30 cellular contexts compared by ENCODE assay signal in the genomic region with DNA sequence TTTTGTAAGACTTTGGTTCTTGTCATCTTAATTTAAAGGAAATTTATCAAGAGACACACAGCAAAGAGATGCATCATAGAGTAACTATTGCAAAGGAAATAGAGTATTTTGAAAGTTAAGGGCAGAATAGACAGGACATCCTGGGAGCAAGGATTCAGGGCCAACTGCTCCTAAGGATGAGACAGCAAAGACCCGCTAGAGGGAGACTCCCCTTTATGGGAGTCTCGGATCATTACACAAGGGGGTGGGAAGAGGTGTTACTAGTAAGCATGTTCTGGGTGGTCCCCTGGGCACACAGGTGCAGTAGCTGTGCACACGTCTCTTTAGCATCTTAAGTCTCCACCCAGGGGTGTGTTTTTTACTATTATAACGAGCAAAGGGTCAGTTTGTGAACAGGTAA. TPM values are rescaled to one million over a fixed set of nuclear protein-coding genes. Genes with fewer than 3 reads are reported as not detected.
"Had no signal": no experiment of that assay in that cellular context is flagged by ENCODE, and none has a peak within 500 bp of the region (broad histone marks: within the 10 kb centered on the region; RNA-seq: fewer than 3 reads in every experiment).

No MANE protein-coding gene starts in this region.

- H3K36me3 ChIP-seq: ascending aorta, cardiac muscle cell, colonic mucosa, ovary, prostate gland, uterus, WERI-Rb-1 had no signal

- H3K4me3 ChIP-seq: ascending aorta, cardiac muscle cell, colonic mucosa, ovary, prostate gland, skin epidermis, uterus had no signal

- H3K4me1 ChIP-seq: ascending aorta, colonic mucosa, prostate gland, uterus had no signal

- H3K27ac ChIP-seq: ascending aorta, cardiac muscle cell, colonic mucosa, ovary, prostate gland, skin epidermis, uterus, WERI-Rb-1 had no signal

- DNase-seq: activated CD4-positive, alpha-beta memory T cell treated with anti-CD3 and anti-CD28 coated beads for 36 hours; activated CD4-positive, alpha-beta T cell treated with anti-CD3 and anti-CD28 coated beads, Interleukin-2, amount 10 ng/mL, durations not matched to agents 24 days and 14 days; activated CD8-positive, alpha-beta memory T cell treated with anti-CD3 and anti-CD28 coated beads, Interleukin-2, amount 50 U/mL, for 4 hours; activated effector memory CD4-positive, alpha-beta T cell treated with anti-CD3 and anti-CD28 coated beads, Interleukin-2, amount 50 U/mL, for 16 hours; activated naive CD4-positive, alpha-beta T cell treated with anti-CD3 and anti-CD28 coated beads, Interleukin-2, amount 10 ng/mL, durations not matched to agents 7 days and 5 days; activated naive CD8-positive, alpha-beta T cell treated with anti-CD3 and anti-CD28 coated beads, Interleukin-2, amount 10 ng/mL, durations not matched to agents 7 days and 5 days; activated T-cell treated with anti-CD3 and anti-CD28 coated beads, Interleukin-2, amount 50 U/mL, for 1 hour; cerebellar nuclear complex; colonic mucosa; effector CD8-positive, alpha-beta T cell; islet precursor cell; left ventricle myocardium superior; naive B cell; nephron progenitor cell; ovary; retina; stimulated activated CD4-positive, alpha-beta T cell treated with anti-CD3 and anti-CD28 coated beads, Interleukin-12 subunit alpha, Interleukin-12 subunit beta, amount 100 ng/mL, for 4 hours; stimulated activated CD4-positive, alpha-beta T cell treated with anti-CD3 and anti-CD28 coated beads, Interleukin-4, amount 100 ng/mL, for 24 hours; stimulated activated naive CD8-positive, alpha-beta T cell treated with anti-CD3 and anti-CD28 coated beads, Interleukin-15, amount 100 ng/mL, for 72 hours; substantia nigra; T1000; uterus; WERI-Rb-1 had no signal

- ATAC-seq: activated CD4-positive, CD25-positive, alpha-beta regulatory T cell treated with anti-CD3 and anti-CD28 coated beads, Interleukin-2, amount 50 U/mL, for 24 hours; left ventricle myocardium superior; sciatic nerve; stimulated activated memory B cell treated with anti-CD40 and anti-IgM and Interleukin-4, amounts not matched to agents 10 μg/mL and 1 μg/mL and 100 μg/mL, for 72 hours; stimulated activated naive CD8-positive, alpha-beta T cell treated with anti-CD3 and anti-CD28 coated beads, Interleukin-15, amount 100 ng/mL, for 72 hours had no signal

- H3K27me3 ChIP-seq: ascending aorta, cardiac muscle cell, colonic mucosa, ovary, uterus had no signal

RNA-seq across cellular contexts. Expression of a gene that starts 9.6 kb away (rescaled TPM):
- polyA plus RNA-seq: cardiac muscle cell, ovary had no signal

RNA-seq across cellular contexts. Expression of a gene that starts 14.1 kb away (rescaled TPM):
- polyA plus RNA-seq: cardiac muscle cell, ovary had no signal

RNA-seq across cellular contexts. Expression of a gene that starts 35.9 kb away (rescaled TPM):
- polyA plus RNA-seq: cardiac muscle cell, ovary had no signal
